ENCODE assay signal across 1 cellular context in the genomic region with DNA sequence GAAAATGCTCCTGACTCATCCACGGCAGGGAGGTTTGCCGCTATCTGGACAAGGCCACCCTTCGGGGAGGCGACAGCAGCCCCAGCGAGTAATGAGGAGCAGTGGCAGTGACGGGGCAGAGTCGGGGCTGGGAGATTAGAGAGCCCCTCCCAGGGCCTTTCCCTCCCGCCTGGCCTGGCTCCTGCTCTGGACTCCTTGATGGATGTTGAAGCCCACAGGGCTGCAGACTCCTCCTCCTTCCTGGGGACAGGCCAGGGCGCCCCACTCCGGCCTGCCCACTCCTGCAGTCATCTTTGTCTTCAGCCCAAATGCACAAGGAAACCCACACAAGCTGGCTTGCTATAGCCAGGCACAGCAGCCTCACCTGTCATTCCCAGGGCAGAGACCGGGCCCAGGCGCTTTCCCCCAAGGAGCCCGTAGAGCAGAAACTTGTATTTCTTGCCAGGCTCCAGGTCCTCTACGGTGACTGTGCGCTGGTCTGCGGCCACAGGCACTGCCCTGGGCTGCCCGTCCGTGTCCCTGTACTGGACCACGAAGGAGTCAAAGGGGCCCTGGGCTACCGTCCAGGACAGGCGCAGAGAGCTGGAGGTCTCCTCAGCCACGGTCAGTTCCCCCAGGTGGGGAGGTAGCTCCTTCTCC.
TF ChIP-seq lines count a peak whose summit lies in the region.

No MANE protein-coding gene starts in this region.

TF ChIP-seq in K562, 482 proteins besides CTCF, POLR2A, EP300 and RAD21 (continues in another document):
- TF ChIP-seq RBBP5 (IDR thresholded peaks at IDR 0.05; ENCODE audit: borderline replicate concordance, insufficient read depth, low read length, poor library complexity, severe bottlenecking) (no peak), ELF4 (CRISPR knock-in tag; IDR thresholded peaks at IDR 0.05) (no peak), HOXB6 (CRISPR knock-in tag; IDR thresholded peaks at IDR 0.05; ENCODE audit: borderline replicate concordance) (no peak), GMEB1 (CRISPR knock-in tag; IDR thresholded peaks at IDR 0.05) (no peak), SMARCA4 (IDR thresholded peaks at IDR 0.05) (peak; percentile 51; the same call in 1 of the 2 replicates), XRCC4 (IDR thresholded peaks at IDR 0.05; ENCODE audit: extremely low read depth, insufficient read depth, insufficient read length) (no peak), DACH1 (IDR thresholded peaks at IDR 0.05; ENCODE audit: partially characterized antibody) (no peak), TBP (optimal IDR thresholded peaks at IDR 0.05; ENCODE audit: low read depth, low read length) (no peak), YBX1 (IDR thresholded peaks at IDR 0.05) (no peak), ZNF165 (CRISPR knock-in tag; IDR thresholded peaks at IDR 0.05; ENCODE audit: borderline replicate concordance) (no peak), NELFE (IDR thresholded peaks at IDR 0.05; ENCODE audit: insufficient read depth, insufficient read length) (no peak), TEAD2 (tag; IDR thresholded peaks at IDR 0.05) (no peak), ZNF184 (CRISPR knock-in tag; IDR thresholded peaks at IDR 0.05) (no peak), CBX8 (IDR thresholded peaks at IDR 0.05; ENCODE audit: borderline replicate concordance, extremely low read depth, low read depth, low read length, poor library complexity, severe bottlenecking) (no peak), USF1 (CRISPR knock-in tag; IDR thresholded peaks at IDR 0.05) (no peak), ETS2 (tag; IDR thresholded peaks at IDR 0.05; ENCODE audit: borderline replicate concordance, poor library complexity, severe bottlenecking) (no peak), E2F4 (CRISPR knock-in tag; IDR thresholded peaks at IDR 0.05; ENCODE audit: low read depth) (no peak), WHSC1 (IDR thresholded peaks at IDR 0.05; ENCODE audit: low read length) (no peak), MTA3 (IDR thresholded peaks at IDR 0.05; ENCODE audit: borderline replicate concordance) (peak; percentile 59; the same call in 1 of the 2 replicates), KLF16 (IDR thresholded peaks at IDR 0.05) (no peak), KDM4B (IDR thresholded peaks at IDR 0.05; ENCODE audit: borderline replicate concordance in 2 of 2, low read depth in 1 of 2) (no peak), DNMT1 (IDR thresholded peaks at IDR 0.05) (no peak), ELK3 (CRISPR knock-in tag; IDR thresholded peaks at IDR 0.05) (no peak), GABPB2 (CRISPR knock-in tag; conservative IDR thresholded peaks at IDR 0.05) (no peak; the same call in 1 of the 2 replicates), GABPA (tag; conservative IDR thresholded peaks at IDR 0.05; ENCODE audit: low read depth) (no peak), LARP7 (IDR thresholded peaks at IDR 0.05) (no peak), MAFG (tag; conservative IDR thresholded peaks at IDR 0.05) (peak; percentile 20), EZH2 (IDR thresholded peaks at IDR 0.05; ENCODE audit: borderline replicate concordance, low read depth, low read length) (no peak), FOXM1 (IDR thresholded peaks at IDR 0.05; ENCODE audit: low read depth) (no peak), FOXM1 (CRISPR knock-in tag; IDR thresholded peaks at IDR 0.05; ENCODE audit: low read depth) (no peak), JUN (IDR thresholded peaks at IDR 0.05; ENCODE audit: borderline replicate concordance, low read depth, low read length) (no peak), JUN (CRISPR knock-in tag; IDR thresholded peaks at IDR 0.05; ENCODE audit: borderline replicate concordance) (no peak), ZNF584 (CRISPR knock-in tag; IDR thresholded peaks at IDR 0.05; ENCODE audit: low read depth) (no peak), ZZZ3 (IDR thresholded peaks at IDR 0.05) (no peak), SAFB (IDR thresholded peaks at IDR 0.05; ENCODE audit: borderline replicate concordance, low read depth, low read length) (no peak), HDAC6 (IDR thresholded peaks at IDR 0.05; ENCODE audit: low read depth, low read length) (no peak), ZNF668 (CRISPR knock-in tag; IDR thresholded peaks at IDR 0.05) (no peak), FOXP4 (CRISPR knock-in tag; IDR thresholded peaks at IDR 0.05; ENCODE audit: borderline replicate concordance) (0 out of 2 replicates have a peak, but pooled peaks have one; percentile 30), CHD4 (IDR thresholded peaks at IDR 0.05; ENCODE audit: insufficient read depth, insufficient replicate concordance, low read depth, low read length, poor library complexity, severe bottlenecking) (no peak), NR4A1 (CRISPR knock-in tag; IDR thresholded peaks at IDR 0.05) (0 out of 2 replicates have a peak, but pooled peaks have one; percentile 80), NR4A1 (tag; IDR thresholded peaks at IDR 0.05) (peak; percentile 88), ID3 (CRISPR knock-in tag; IDR thresholded peaks at IDR 0.05) (no peak), ID3 (tag; IDR thresholded peaks at IDR 0.05) (peak; percentile 78), RUNX1 (IDR thresholded peaks at IDR 0.05; ENCODE audit: low read depth) (no peak), ZNF583 (CRISPR knock-in tag; IDR thresholded peaks at IDR 0.05) (0 out of 2 replicates have a peak, but pooled peaks have one; percentile 65)
- TF ChIP-seq, protein P1, sequence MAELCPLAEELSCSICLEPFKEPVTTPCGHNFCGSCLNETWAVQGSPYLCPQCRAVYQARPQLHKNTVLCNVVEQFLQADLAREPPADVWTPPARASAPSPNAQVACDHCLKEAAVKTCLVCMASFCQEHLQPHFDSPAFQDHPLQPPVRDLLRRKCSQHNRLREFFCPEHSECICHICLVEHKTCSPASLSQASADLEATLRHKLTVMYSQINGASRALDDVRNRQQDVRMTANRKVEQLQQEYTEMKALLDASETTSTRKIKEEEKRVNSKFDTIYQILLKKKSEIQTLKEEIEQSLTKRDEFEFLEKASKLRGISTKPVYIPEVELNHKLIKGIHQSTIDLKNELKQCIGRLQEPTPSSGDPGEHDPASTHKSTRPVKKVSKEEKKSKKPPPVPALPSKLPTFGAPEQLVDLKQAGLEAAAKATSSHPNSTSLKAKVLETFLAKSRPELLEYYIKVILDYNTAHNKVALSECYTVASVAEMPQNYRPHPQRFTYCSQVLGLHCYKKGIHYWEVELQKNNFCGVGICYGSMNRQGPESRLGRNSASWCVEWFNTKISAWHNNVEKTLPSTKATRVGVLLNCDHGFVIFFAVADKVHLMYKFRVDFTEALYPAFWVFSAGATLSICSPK (IDR thresholded peaks at IDR 0.05; ENCODE audit: borderline replicate concordance), result no peak
- TF ChIP-seq, protein P2, sequence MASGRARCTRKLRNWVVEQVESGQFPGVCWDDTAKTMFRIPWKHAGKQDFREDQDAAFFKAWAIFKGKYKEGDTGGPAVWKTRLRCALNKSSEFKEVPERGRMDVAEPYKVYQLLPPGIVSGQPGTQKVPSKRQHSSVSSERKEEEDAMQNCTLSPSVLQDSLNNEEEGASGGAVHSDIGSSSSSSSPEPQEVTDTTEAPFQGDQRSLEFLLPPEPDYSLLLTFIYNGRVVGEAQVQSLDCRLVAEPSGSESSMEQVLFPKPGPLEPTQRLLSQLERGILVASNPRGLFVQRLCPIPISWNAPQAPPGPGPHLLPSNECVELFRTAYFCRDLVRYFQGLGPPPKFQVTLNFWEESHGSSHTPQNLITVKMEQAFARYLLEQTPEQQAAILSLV (tag; IDR thresholded peaks at IDR 0.05), result no peak
- TF ChIP-seq, protein P3, sequence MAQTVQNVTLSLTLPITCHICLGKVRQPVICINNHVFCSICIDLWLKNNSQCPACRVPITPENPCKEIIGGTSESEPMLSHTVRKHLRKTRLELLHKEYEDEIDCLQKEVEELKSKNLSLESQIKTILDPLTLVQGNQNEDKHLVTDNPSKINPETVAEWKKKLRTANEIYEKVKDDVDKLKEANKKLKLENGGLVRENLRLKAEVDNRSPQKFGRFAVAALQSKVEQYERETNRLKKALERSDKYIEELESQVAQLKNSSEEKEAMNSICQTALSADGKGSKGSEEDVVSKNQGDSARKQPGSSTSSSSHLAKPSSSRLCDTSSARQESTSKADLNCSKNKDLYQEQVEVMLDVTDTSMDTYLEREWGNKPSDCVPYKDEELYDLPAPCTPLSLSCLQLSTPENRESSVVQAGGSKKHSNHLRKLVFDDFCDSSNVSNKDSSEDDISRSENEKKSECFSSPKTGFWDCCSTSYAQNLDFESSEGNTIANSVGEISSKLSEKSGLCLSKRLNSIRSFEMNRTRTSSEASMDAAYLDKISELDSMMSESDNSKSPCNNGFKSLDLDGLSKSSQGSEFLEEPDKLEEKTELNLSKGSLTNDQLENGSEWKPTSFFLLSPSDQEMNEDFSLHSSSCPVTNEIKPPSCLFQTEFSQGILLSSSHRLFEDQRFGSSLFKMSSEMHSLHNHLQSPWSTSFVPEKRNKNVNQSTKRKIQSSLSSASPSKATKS (CRISPR knock-in tag; IDR thresholded peaks at IDR 0.05), result no peak
- TF ChIP-seq, protein P4, sequence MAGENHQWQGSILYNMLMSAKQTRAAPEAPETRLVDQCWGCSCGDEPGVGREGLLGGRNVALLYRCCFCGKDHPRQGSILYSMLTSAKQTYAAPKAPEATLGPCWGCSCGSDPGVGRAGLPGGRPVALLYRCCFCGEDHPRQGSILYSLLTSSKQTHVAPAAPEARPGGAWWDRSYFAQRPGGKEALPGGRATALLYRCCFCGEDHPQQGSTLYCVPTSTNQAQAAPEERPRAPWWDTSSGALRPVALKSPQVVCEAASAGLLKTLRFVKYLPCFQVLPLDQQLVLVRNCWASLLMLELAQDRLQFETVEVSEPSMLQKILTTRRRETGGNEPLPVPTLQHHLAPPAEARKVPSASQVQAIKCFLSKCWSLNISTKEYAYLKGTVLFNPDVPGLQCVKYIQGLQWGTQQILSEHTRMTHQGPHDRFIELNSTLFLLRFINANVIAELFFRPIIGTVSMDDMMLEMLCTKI (IDR thresholded peaks at IDR 0.05; ENCODE audit: partially characterized antibody), result no peak
- TF ChIP-seq, protein P5, sequence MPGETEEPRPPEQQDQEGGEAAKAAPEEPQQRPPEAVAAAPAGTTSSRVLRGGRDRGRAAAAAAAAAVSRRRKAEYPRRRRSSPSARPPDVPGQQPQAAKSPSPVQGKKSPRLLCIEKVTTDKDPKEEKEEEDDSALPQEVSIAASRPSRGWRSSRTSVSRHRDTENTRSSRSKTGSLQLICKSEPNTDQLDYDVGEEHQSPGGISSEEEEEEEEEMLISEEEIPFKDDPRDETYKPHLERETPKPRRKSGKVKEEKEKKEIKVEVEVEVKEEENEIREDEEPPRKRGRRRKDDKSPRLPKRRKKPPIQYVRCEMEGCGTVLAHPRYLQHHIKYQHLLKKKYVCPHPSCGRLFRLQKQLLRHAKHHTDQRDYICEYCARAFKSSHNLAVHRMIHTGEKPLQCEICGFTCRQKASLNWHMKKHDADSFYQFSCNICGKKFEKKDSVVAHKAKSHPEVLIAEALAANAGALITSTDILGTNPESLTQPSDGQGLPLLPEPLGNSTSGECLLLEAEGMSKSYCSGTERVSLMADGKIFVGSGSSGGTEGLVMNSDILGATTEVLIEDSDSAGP (CRISPR knock-in tag; IDR thresholded peaks at IDR 0.05), result no peak
